In the genomic region with DNA sequence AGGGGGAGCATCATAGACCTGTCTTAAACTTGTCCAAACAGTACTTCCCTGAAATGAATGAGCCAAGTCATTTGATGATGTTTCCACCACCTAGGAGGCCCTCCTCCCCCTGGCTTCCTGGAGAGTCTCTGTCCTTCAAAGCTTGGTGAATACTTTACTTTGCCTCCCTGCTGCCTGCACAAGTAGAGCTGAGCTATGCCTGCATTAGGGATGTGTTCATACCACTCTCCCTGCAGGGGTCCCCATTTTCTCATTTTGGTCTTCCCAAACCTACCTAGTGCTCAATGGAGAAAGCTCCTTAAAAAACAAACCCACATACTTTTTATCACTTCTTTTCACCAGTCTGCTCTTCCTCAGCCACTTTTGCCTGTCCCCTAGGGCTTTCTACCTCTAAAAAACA, we compare ENCODE assay signal across 9 cellular contexts. TPM values are rescaled to one million over a fixed set of nuclear protein-coding genes. Genes with fewer than 3 reads are reported as not detected.
DNase-seq lines count a peak whose midpoint lies in the region; FAIRE-seq and TF ChIP-seq lines count a peak whose summit lies in the region.
"Had no signal": no experiment of that assay in that cellular context is flagged by ENCODE, and none has a peak within 500 bp of the region (broad histone marks: within the 10 kb centered on the region; RNA-seq: fewer than 3 reads in every experiment).

No MANE protein-coding gene starts in this region.

- no peak overlapping the region for H2BK5ac ChIP-seq in H9 (ENCODE audit: insufficient read length, low read length)

- H3K9me3 ChIP-seq in H9 (ENCODE audit: control insufficient read depth, low read depth, low read length) (no peaks in the 10 kb centered on the region), keratinocyte (ENCODE audit: control insufficient read depth, low read depth, low read length) (no peaks in the 10 kb centered on the region)
- H3K9me3 ChIP-seq: uterus had no signal

- no peak overlapping the region for H3T11ph ChIP-seq in H9 (ENCODE audit: low read length)

- no peak overlapping the region for H3K4me3 Mint-ChIP-seq in H9
- H3K4me3 Mint-ChIP-seq in activated T-helper 1 cell treated with anti-CD3 and anti-CD28 coated beads, Interleukin-12 subunit alpha, Interleukin-12 subunit beta, Interleukin-2, Interleukin-4 antibody, amounts not matched to agents 30 ng/mL and 10 ng/mL and 1 ng/mL, durations not matched to agents 14 hours and 24 hours and 36 hours = no peak overlapping the region

- H2BK12ac ChIP-seq in H9 (ENCODE audit: insufficient read length, low read depth, low read length) = no peak overlapping the region

- H3K4me1 ChIP-seq in H9 (ENCODE audit: insufficient read depth, low read length) = no peaks in the 10 kb centered on the region
- no peaks in the 10 kb centered on the region for H3K4me1 ChIP-seq in keratinocyte (ENCODE audit: control insufficient read depth, extremely low read depth, insufficient read depth, low read length)
- H3K4me1 ChIP-seq: uterus had no signal

- TF ChIP-seq CTCF in BJ (IDR thresholded peaks at IDR 0.05; ENCODE audit: insufficient read depth, low read depth, low read length) = peak; percentile 38; the same call in 1 of the 2 replicates
- TF ChIP-seq CTCF in H9 (conservative IDR thresholded peaks at IDR 0.05) = peak; percentile 20; the same call in 2 of the 3 replicates
- peak in 2 of 3 experiments; percentile 11 to 29 for TF ChIP-seq CTCF in keratinocyte (optimal IDR thresholded peaks at IDR 0.05 in 1 of 3, IDR thresholded peaks at IDR 0.05 in 1 of 3, conservative IDR thresholded peaks at IDR 0.05 in 1 of 3; ENCODE audit: extremely low read depth in 1 of 3, insufficient read depth in 2 of 3, low read length in 3 of 3)

- H3K79me1 ChIP-seq in H9 (ENCODE audit: insufficient read depth, low read depth, low read length, poor library complexity, severe bottlenecking) = no peaks in the 10 kb centered on the region

- no peak overlapping the region for H3K27ac ChIP-seq in H9 (ENCODE audit: insufficient read length, low read depth, low read length)
- H3K27ac ChIP-seq in keratinocyte (ENCODE audit: control insufficient read depth, insufficient read depth, low read length) = no peak overlapping the region
- H3K27ac ChIP-seq: uterus had no signal

- H4K5ac ChIP-seq in H9 (ENCODE audit: insufficient read length, low read depth, low read length) = no peak overlapping the region

- H3K9ac ChIP-seq in H9 (ENCODE audit: extremely low read depth, insufficient read length, low read length) = no peak overlapping the region
- no peak overlapping the region for H3K9ac ChIP-seq in keratinocyte (ENCODE audit: control insufficient read depth, extremely low read depth, insufficient read depth, low read length)

- H3K79me2 ChIP-seq in H9 (ENCODE audit: insufficient read depth, low read length) = no peaks in the 10 kb centered on the region
- H3K79me2 ChIP-seq in keratinocyte (ENCODE audit: control insufficient read depth, insufficient read depth, low read length) = no peaks in the 10 kb centered on the region

- no peak overlapping the region for H3K14ac ChIP-seq in H9 (ENCODE audit: insufficient read depth, low read length)

- no peak overlapping the region for H2BK15ac ChIP-seq in H9 (ENCODE audit: low read depth, low read length)

- H2BK120ac ChIP-seq in H9 (ENCODE audit: low read depth, low read length, poor library complexity, severe bottlenecking) = no peak overlapping the region

- no peak overlapping the region for H4K8ac ChIP-seq in H9 (replicated peaks; ENCODE audit: insufficient read length, low read depth, low read length)

- no peak overlapping the region for H3K23ac ChIP-seq in H9 (ENCODE audit: insufficient read length, low read depth, low read length)

- no peak overlapping the region for H4K91ac ChIP-seq in H9 (ENCODE audit: insufficient read length, low read depth, low read length)

- H3K27me3 ChIP-seq in BJ (ENCODE audit: control insufficient read depth, insufficient read depth, low read length) = no peaks in the 10 kb centered on the region
- H3K27me3 ChIP-seq in H9 (ENCODE audit: insufficient read depth, low read length) = no peaks in the 10 kb centered on the region
- no peaks in the 10 kb centered on the region for H3K27me3 ChIP-seq in keratinocyte (ENCODE audit: control insufficient read depth, extremely low read depth, insufficient read depth, low read length)
- H3K27me3 ChIP-seq: uterus had no signal

- H3K36me3 ChIP-seq in BJ (ENCODE audit: control insufficient read depth, insufficient read depth, low read length) (peaks cover 9% of the 10 kb centered on the region), keratinocyte (ENCODE audit: control insufficient read depth in 2 of 2, extremely low read depth in 1 of 2, insufficient read depth in 2 of 2, low read length in 2 of 2) (peaks cover 5 to 17% of the 10 kb centered on the region in 2 experiments)
- H3K36me3 ChIP-seq: uterus had no signal

- no peaks in the 10 kb centered on the region for H3K9me1 ChIP-seq in keratinocyte (ENCODE audit: control insufficient read depth, extremely low read depth, insufficient read depth, low read length)

- dilution Hi-C loops in keratinocyte (cut with MboI; ENCODE audit: extremely low pct_ligation_motif_present, low sequenced_read_pairs) = no loop called here

- H3K23me2 ChIP-seq in H9 (ENCODE audit: insufficient read length, low read depth, low read length, poor library complexity, severe bottlenecking) = no peaks in the 10 kb centered on the region

- no peak overlapping the region for H3K56ac ChIP-seq in H9 (ENCODE audit: insufficient read length, low read depth, low read length)

- H3K18ac ChIP-seq in H9 (ENCODE audit: insufficient read length, low read depth, low read length) = no peak overlapping the region

- intact Hi-C loops in activated T-helper 1 cell treated with anti-CD3 and anti-CD28 coated beads, Interleukin-12 subunit alpha, Interleukin-12 subunit beta, Interleukin-2, Interleukin-4 antibody, amounts not matched to agents 30 ng/mL and 10 ng/mL and 1 ng/mL, durations not matched to agents 14 hours and 24 hours and 36 hours (cut with micrococcal nuclease) = loop anchor here (2.0 kb wide), 1 partner anchor 66 kb away; no protein-coding TSS in a partner anchor

- peaks cover 0 to 6% (median 0%) of the 10 kb centered on the region in 3 experiments; a peak in 2 of 7 replicates for H3K36me3 Mint-ChIP-seq in H9 (ENCODE audit: insufficient read depth in 1 of 3, low read depth in 3 of 3)
- H3K36me3 Mint-ChIP-seq in activated T-helper 1 cell treated with anti-CD3 and anti-CD28 coated beads, Interleukin-12 subunit alpha, Interleukin-12 subunit beta, Interleukin-2, Interleukin-4 antibody, amounts not matched to agents 30 ng/mL and 10 ng/mL and 1 ng/mL, durations not matched to agents 14 hours and 24 hours and 36 hours (ENCODE audit: low read depth) = peaks cover 40% of the 10 kb centered on the region

- H3K4me1 Mint-ChIP-seq in H9 = peaks cover 21 to 29% of the 10 kb centered on the region in 2 experiments
- H3K4me1 Mint-ChIP-seq in activated T-helper 1 cell treated with anti-CD3 and anti-CD28 coated beads, Interleukin-12 subunit alpha, Interleukin-12 subunit beta, Interleukin-2, Interleukin-4 antibody, amounts not matched to agents 30 ng/mL and 10 ng/mL and 1 ng/mL, durations not matched to agents 14 hours and 24 hours and 36 hours (ENCODE audit: low read depth) = peaks cover 57% of the 10 kb centered on the region

- H2BK20ac ChIP-seq in H9 (ENCODE audit: low read depth, low read length, poor library complexity, severe bottlenecking) = no peak overlapping the region

- H2AK5ac ChIP-seq in H9 (ENCODE audit: insufficient read length, low read length) = no peak overlapping the region

- no peak for DNase-seq in BJ (ENCODE audit: low read depth)
- DNase-seq in H9 = no peak
- no peak for DNase-seq in activated T-helper 1 cell treated with anti-CD3 and anti-CD28 coated beads, Interleukin-12 subunit alpha, Interleukin-12 subunit beta, Interleukin-2, Interleukin-4 antibody, amounts not matched to agents 30 ng/mL and 10 ng/mL and 1 ng/mL, durations not matched to agents 14 hours and 24 hours and 36 hours (ENCODE audit: low spot score)
- DNase-seq in keratinocyte (ENCODE audit: low read depth, low spot score) = no peak
- no peak for DNase-seq in germinal center (ENCODE audit: low spot score)
- no peak for DNase-seq in COLO829 (ENCODE audit: low spot score)
- DNase-seq in DMS153 treated with DMSO at 0.1 percent for 48 hours (lab: John Stamatoyannopoulos, UW; ENCODE audit: unreplicated experiment) = no peak
- DNase-seq in activated CD4-positive, CD25-positive, alpha-beta regulatory T cell (lab: John Stamatoyannopoulos, UW) = no peak
- DNase-seq: uterus had no signal

- no peak overlapping the region for H3K27ac Mint-ChIP-seq in H9
- H3K27ac Mint-ChIP-seq in activated T-helper 1 cell treated with anti-CD3 and anti-CD28 coated beads, Interleukin-12 subunit alpha, Interleukin-12 subunit beta, Interleukin-2, Interleukin-4 antibody, amounts not matched to agents 30 ng/mL and 10 ng/mL and 1 ng/mL, durations not matched to agents 14 hours and 24 hours and 36 hours = peak overlapping the region; percentile 90

- H3K4me3 ChIP-seq in BJ (ENCODE audit: low read depth, low read length) (no peak overlapping the region), keratinocyte (ENCODE audit: control insufficient read depth in 2 of 3, extremely low read depth in 1 of 3, insufficient read depth in 2 of 3, low read depth in 1 of 3, low read length in 3 of 3) (no peak overlapping the region)
- H3K4me3 ChIP-seq: uterus had no signal

- no peak overlapping the region for H3K4ac ChIP-seq in H9 (ENCODE audit: low read depth, low read length)

- POLR2A ChIA-PET in BJ (lab: Charles Lee) = interaction anchor here (0.7 kb wide), 1 partner anchor 17 kb away, joined by 3 read pairs; a partner anchor contains a TSS

- H3K27me3 Mint-ChIP-seq in H9 (ENCODE audit: low read depth) = peaks cover 19% of the 10 kb centered on the region
- peaks cover 3% of the 10 kb centered on the region for H3K27me3 Mint-ChIP-seq in activated T-helper 1 cell treated with anti-CD3 and anti-CD28 coated beads, Interleukin-12 subunit alpha, Interleukin-12 subunit beta, Interleukin-2, Interleukin-4 antibody, amounts not matched to agents 30 ng/mL and 10 ng/mL and 1 ng/mL, durations not matched to agents 14 hours and 24 hours and 36 hours (ENCODE audit: insufficient read depth)

- H3K4me2 ChIP-seq in H9 (ENCODE audit: insufficient read depth, insufficient read length, low read length) (no peak overlapping the region), keratinocyte (ENCODE audit: control insufficient read depth, extremely low read depth, insufficient read depth, low read depth, low read length) (no peak overlapping the region)

- H3K9me3 Mint-ChIP-seq in H9 = no peaks in the 10 kb centered on the region
- H3K9me3 Mint-ChIP-seq in activated T-helper 1 cell treated with anti-CD3 and anti-CD28 coated beads, Interleukin-12 subunit alpha, Interleukin-12 subunit beta, Interleukin-2, Interleukin-4 antibody, amounts not matched to agents 30 ng/mL and 10 ng/mL and 1 ng/mL, durations not matched to agents 14 hours and 24 hours and 36 hours = no peaks in the 10 kb centered on the region

- H4K20me1 ChIP-seq in H9 (ENCODE audit: control insufficient read depth, insufficient read depth, insufficient read length) (no peaks in the 10 kb centered on the region), keratinocyte (ENCODE audit: control insufficient read depth, extremely low read depth, insufficient read depth, low read length) (no peaks in the 10 kb centered on the region)

- FAIRE-seq in keratinocyte (lab: Jason Lieb, UNC) = no peak

- CTCF ChIA-PET in BJ (lab: Yijun Ruan, JAX) = interaction anchor here (0.8 to 7.7 kb wide), 15 partner anchors 10 to 246 kb away, joined by 3 to 102 read pairs (median 4); a partner anchor contains a TSS

- H2AFZ ChIP-seq in H9 (ENCODE audit: low read length) (no peak overlapping the region), keratinocyte (ENCODE audit: control insufficient read depth, low read length) (no peak overlapping the region)

RNA-seq across cellular contexts. Expression of a gene that starts 7.7 kb away (rescaled TPM):
- polyA plus RNA-seq in BJ (2011; rRNA removed) = 0.15 TPM in 1 of 2 replicates, not detected in the other
- not detected in 2 replicates for polyA minus RNA-seq in BJ (2011; rRNA and poly(A)+ RNA removed)
- total RNA-seq in H9 (2021) = 0.57 and 0.90 TPM in 2 replicates
- 52.5 and 55.6 TPM in 2 replicates for total RNA-seq in activated T-helper 1 cell treated with anti-CD3 and anti-CD28 coated beads, Interleukin-12 subunit alpha, Interleukin-12 subunit beta, Interleukin-2, Interleukin-4 antibody, amounts not matched to agents 30 ng/mL and 10 ng/mL and 1 ng/mL, durations not matched to agents 14 hours and 24 hours and 36 hours
- polyA plus RNA-seq in keratinocyte = 0.05 to 0.14 TPM in 2 of 3 replicates, not detected in the other
- polyA plus RNA-seq in keratinocyte (2011; ENCODE audit: low read depth) = not detected
- 0.02 and 0.04 TPM in 2 replicates for polyA plus RNA-seq in keratinocyte (2011; cell fraction: cytosol; rRNA removed)
- polyA plus RNA-seq in keratinocyte (2011; cell fraction: nucleus; rRNA removed) = 0.05 and 0.37 TPM in 2 replicates
- 0.15 and 1.5 TPM in 2 replicates for polyA plus RNA-seq in keratinocyte (2012; ENCODE audit: low replicate concordance)
- 0.10 to 0.13 TPM in 2 of 3 replicates, not detected in the other for polyA minus RNA-seq in keratinocyte
- not detected for polyA minus RNA-seq in keratinocyte (2011; cell fraction: cytosol; rRNA and poly(A)+ RNA removed)
- not detected in 2 replicates for polyA minus RNA-seq in keratinocyte (2011; cell fraction: nucleus; rRNA and poly(A)+ RNA removed)
- total RNA-seq: uterus had no signal

RNA-seq across cellular contexts. Expression of a gene that starts 17.6 kb away (rescaled TPM):
- polyA plus RNA-seq in BJ (2011; rRNA removed) (2.9 and 6.1 TPM in 2 replicates), keratinocyte (7.0 to 15.4 TPM (median 8.6 TPM) in 3 replicates)
- 1.9 and 4.0 TPM in 2 replicates for polyA minus RNA-seq in BJ (2011; rRNA and poly(A)+ RNA removed)
- total RNA-seq in H9 (2021) = 12.9 and 13.2 TPM in 2 replicates
- 58.5 and 66.9 TPM in 2 replicates for total RNA-seq in activated T-helper 1 cell treated with anti-CD3 and anti-CD28 coated beads, Interleukin-12 subunit alpha, Interleukin-12 subunit beta, Interleukin-2, Interleukin-4 antibody, amounts not matched to agents 30 ng/mL and 10 ng/mL and 1 ng/mL, durations not matched to agents 14 hours and 24 hours and 36 hours
- 37.2 TPM for polyA plus RNA-seq in keratinocyte (2011; ENCODE audit: low read depth)
- 4.6 and 8.6 TPM in 2 replicates for polyA plus RNA-seq in keratinocyte (2011; cell fraction: cytosol; rRNA removed)
- 12.4 and 17.4 TPM in 2 replicates for polyA plus RNA-seq in keratinocyte (2011; cell fraction: nucleus; rRNA removed)
- 7.6 and 10.3 TPM in 2 replicates for polyA plus RNA-seq in keratinocyte (2012; ENCODE audit: low replicate concordance)
- 3.2 to 22.9 TPM (median 6.9 TPM) in 3 replicates for polyA minus RNA-seq in keratinocyte
- 7.7 TPM for polyA minus RNA-seq in keratinocyte (2011; cell fraction: cytosol; rRNA and poly(A)+ RNA removed)
- 10.1 and 16.6 TPM in 2 replicates for polyA minus RNA-seq in keratinocyte (2011; cell fraction: nucleus; rRNA and poly(A)+ RNA removed)

RNA-seq across cellular contexts. Expression of a gene that starts 22.1 kb away (rescaled TPM):
- polyA plus RNA-seq in BJ (2011; rRNA removed) (53.2 and 67.8 TPM in 2 replicates), keratinocyte (41.6 to 50.2 TPM (median 46.4 TPM) in 3 replicates)
- polyA minus RNA-seq in BJ (2011; rRNA and poly(A)+ RNA removed) = 26.6 and 29.7 TPM in 2 replicates
- total RNA-seq in H9 (2021) = 36.0 and 38.2 TPM in 2 replicates
- total RNA-seq in activated T-helper 1 cell treated with anti-CD3 and anti-CD28 coated beads, Interleukin-12 subunit alpha, Interleukin-12 subunit beta, Interleukin-2, Interleukin-4 antibody, amounts not matched to agents 30 ng/mL and 10 ng/mL and 1 ng/mL, durations not matched to agents 14 hours and 24 hours and 36 hours = 45.8 and 46.2 TPM in 2 replicates
- polyA plus RNA-seq in keratinocyte (2011; ENCODE audit: low read depth) = 15.2 TPM
- polyA plus RNA-seq in keratinocyte (2011; cell fraction: cytosol; rRNA removed) = 35.6 and 38.1 TPM in 2 replicates
- 83.4 and 85.2 TPM in 2 replicates for polyA plus RNA-seq in keratinocyte (2011; cell fraction: nucleus; rRNA removed)
- polyA plus RNA-seq in keratinocyte (2012; ENCODE audit: low replicate concordance) = 28.1 and 33.1 TPM in 2 replicates
- 36.6 to 41.5 TPM (median 40.6 TPM) in 3 replicates for polyA minus RNA-seq in keratinocyte
- 21.7 TPM for polyA minus RNA-seq in keratinocyte (2011; cell fraction: cytosol; rRNA and poly(A)+ RNA removed)
- 19.9 and 29.2 TPM in 2 replicates for polyA minus RNA-seq in keratinocyte (2011; cell fraction: nucleus; rRNA and poly(A)+ RNA removed)

RNA-seq across cellular contexts. Expression of a gene that starts 58.2 kb away (rescaled TPM):
- polyA plus RNA-seq in BJ (2011; rRNA removed) (0.02 TPM in 1 of 2 replicates, not detected in the other), keratinocyte (not detected in 3 replicates)
- polyA minus RNA-seq in BJ (2011; rRNA and poly(A)+ RNA removed) = not detected in 2 replicates
- 0.20 and 0.31 TPM in 2 replicates for total RNA-seq in H9 (2021)
- 0.47 and 0.54 TPM in 2 replicates for total RNA-seq in activated T-helper 1 cell treated with anti-CD3 and anti-CD28 coated beads, Interleukin-12 subunit alpha, Interleukin-12 subunit beta, Interleukin-2, Interleukin-4 antibody, amounts not matched to agents 30 ng/mL and 10 ng/mL and 1 ng/mL, durations not matched to agents 14 hours and 24 hours and 36 hours
- 0.11 TPM for polyA plus RNA-seq in keratinocyte (2011; ENCODE audit: low read depth)
- polyA plus RNA-seq in keratinocyte (2011; cell fraction: cytosol; rRNA removed) = not detected in 2 replicates
- polyA plus RNA-seq in keratinocyte (2011; cell fraction: nucleus; rRNA removed) = not detected in 2 replicates
- polyA plus RNA-seq in keratinocyte (2012; ENCODE audit: low replicate concordance) = not detected in 2 replicates
- polyA minus RNA-seq in keratinocyte = not detected in 3 replicates
- polyA minus RNA-seq in keratinocyte (2011; cell fraction: cytosol; rRNA and poly(A)+ RNA removed) = not detected
- polyA minus RNA-seq in keratinocyte (2011; cell fraction: nucleus; rRNA and poly(A)+ RNA removed) = not detected in 2 replicates

Comparison
In these comparisons a context has a peak if more than half of its experiments do, and no peak if none do; other contexts are left out.
1. RNA of a gene that starts 7.7 kb away (total RNA-seq): 52.5 to 55.6 TPM in activated T-helper 1 cell treated with anti-CD3 and anti-CD28 coated beads, Interleukin-12 subunit alpha, Interleukin-12 subunit beta, Interleukin-2, Interleukin-4 antibody, amounts not matched to agents 30 ng/mL and 10 ng/mL and 1 ng/mL, durations not matched to agents 14 hours and 24 hours and 36 hours; 0.57 to 0.90 TPM in H9; every median in the first group is over 10 times any median in the second.
2. Peak in every context shown above with its lines, with median percentiles within 50 percentile points of each other: CTCF ChIP-seq.